1 cellular context compared by ENCODE assay signal in genomic region chr12:94676922-94677321, GRCh38.
TF ChIP-seq lines count a peak whose summit lies in the region.

No MANE protein-coding gene starts in this region.

TF ChIP-seq in GM23338, 12 proteins besides CTCF, POLR2A, EP300 and RAD21 (continued from another document):
- TF ChIP-seq, protein P1, sequence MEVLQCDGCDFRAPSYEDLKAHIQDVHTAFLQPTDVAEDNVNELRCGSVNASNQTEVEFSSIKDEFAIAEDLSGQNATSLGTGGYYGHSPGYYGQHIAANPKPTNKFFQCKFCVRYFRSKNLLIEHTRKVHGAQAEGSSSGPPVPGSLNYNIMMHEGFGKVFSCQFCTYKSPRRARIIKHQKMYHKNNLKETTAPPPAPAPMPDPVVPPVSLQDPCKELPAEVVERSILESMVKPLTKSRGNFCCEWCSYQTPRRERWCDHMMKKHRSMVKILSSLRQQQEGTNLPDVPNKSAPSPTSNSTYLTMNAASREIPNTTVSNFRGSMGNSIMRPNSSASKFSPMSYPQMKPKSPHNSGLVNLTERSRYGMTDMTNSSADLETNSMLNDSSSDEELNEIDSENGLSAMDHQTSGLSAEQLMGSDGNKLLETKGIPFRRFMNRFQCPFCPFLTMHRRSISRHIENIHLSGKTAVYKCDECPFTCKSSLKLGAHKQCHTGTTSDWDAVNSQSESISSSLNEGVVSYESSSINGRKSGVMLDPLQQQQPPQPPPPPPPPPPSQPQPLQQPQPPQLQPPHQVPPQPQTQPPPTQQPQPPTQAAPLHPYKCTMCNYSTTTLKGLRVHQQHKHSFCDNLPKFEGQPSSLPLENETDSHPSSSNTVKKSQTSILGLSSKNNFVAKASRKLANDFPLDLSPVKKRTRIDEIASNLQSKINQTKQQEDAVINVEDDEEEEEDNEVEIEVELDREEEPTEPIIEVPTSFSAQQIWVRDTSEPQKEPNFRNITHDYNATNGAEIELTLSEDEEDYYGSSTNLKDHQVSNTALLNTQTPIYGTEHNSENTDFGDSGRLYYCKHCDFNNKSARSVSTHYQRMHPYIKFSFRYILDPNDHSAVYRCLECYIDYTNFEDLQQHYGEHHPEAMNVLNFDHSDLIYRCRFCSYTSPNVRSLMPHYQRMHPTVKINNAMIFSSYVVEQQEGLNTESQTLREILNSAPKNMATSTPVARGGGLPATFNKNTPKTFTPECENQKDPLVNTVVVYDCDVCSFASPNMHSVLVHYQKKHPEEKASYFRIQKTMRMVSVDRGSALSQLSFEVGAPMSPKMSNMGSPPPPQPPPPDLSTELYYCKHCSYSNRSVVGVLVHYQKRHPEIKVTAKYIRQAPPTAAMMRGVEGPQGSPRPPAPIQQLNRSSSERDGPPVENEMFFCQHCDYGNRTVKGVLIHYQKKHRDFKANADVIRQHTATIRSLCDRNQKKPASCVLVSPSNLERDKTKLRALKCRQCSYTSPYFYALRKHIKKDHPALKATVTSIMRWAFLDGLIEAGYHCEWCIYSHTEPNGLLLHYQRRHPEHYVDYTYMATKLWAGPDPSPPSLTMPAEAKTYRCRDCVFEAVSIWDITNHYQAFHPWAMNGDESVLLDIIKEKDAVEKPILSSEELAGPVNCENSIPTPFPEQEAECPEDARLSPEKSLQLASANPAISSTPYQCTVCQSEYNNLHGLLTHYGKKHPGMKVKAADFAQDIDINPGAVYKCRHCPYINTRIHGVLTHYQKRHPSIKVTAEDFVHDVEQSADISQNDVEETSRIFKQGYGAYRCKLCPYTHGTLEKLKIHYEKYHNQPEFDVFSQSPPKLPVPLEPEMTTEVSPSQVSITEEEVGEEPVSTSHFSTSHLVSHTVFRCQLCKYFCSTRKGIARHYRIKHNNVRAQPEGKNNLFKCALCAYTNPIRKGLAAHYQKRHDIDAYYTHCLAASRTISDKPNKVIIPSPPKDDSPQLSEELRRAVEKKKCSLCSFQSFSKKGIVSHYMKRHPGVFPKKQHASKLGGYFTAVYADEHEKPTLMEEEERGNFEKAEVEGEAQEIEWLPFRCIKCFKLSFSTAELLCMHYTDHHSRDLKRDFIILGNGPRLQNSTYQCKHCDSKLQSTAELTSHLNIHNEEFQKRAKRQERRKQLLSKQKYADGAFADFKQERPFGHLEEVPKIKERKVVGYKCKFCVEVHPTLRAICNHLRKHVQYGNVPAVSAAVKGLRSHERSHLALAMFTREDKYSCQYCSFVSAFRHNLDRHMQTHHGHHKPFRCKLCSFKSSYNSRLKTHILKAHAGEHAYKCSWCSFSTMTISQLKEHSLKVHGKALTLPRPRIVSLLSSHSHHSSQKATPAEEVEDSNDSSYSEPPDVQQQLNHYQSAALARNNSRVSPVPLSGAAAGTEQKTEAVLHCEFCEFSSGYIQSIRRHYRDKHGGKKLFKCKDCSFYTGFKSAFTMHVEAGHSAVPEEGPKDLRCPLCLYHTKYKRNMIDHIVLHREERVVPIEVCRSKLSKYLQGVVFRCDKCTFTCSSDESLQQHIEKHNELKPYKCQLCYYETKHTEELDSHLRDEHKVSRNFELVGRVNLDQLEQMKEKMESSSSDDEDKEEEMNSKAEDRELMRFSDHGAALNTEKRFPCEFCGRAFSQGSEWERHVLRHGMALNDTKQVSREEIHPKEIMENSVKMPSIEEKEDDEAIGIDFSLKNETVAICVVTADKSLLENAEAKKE (CRISPR knock-in tag; IDR thresholded peaks at IDR 0.05) = no peak
- TF ChIP-seq EZH2phosphoT487 (IDR thresholded peaks at IDR 0.05; ENCODE audit: unreplicated experiment) = no peak
- no peak for TF ChIP-seq ZNF114 (CRISPR knock-in tag; IDR thresholded peaks at IDR 0.05)
- no peak for TF ChIP-seq JUNB (IDR thresholded peaks at IDR 0.05; ENCODE audit: unreplicated experiment)
- TF ChIP-seq ETS1 (IDR thresholded peaks at IDR 0.05) = no peak
- TF ChIP-seq ZNF331 (CRISPR knock-in tag; IDR thresholded peaks at IDR 0.05; ENCODE audit: low read depth) = no peak
- TF ChIP-seq EZH2 (IDR thresholded peaks at IDR 0.05; ENCODE audit: low read depth, unreplicated experiment) = no peak
- no peak for TF ChIP-seq STAT1 (IDR thresholded peaks at IDR 0.05; ENCODE audit: unreplicated experiment)
- TF ChIP-seq, protein P2, sequence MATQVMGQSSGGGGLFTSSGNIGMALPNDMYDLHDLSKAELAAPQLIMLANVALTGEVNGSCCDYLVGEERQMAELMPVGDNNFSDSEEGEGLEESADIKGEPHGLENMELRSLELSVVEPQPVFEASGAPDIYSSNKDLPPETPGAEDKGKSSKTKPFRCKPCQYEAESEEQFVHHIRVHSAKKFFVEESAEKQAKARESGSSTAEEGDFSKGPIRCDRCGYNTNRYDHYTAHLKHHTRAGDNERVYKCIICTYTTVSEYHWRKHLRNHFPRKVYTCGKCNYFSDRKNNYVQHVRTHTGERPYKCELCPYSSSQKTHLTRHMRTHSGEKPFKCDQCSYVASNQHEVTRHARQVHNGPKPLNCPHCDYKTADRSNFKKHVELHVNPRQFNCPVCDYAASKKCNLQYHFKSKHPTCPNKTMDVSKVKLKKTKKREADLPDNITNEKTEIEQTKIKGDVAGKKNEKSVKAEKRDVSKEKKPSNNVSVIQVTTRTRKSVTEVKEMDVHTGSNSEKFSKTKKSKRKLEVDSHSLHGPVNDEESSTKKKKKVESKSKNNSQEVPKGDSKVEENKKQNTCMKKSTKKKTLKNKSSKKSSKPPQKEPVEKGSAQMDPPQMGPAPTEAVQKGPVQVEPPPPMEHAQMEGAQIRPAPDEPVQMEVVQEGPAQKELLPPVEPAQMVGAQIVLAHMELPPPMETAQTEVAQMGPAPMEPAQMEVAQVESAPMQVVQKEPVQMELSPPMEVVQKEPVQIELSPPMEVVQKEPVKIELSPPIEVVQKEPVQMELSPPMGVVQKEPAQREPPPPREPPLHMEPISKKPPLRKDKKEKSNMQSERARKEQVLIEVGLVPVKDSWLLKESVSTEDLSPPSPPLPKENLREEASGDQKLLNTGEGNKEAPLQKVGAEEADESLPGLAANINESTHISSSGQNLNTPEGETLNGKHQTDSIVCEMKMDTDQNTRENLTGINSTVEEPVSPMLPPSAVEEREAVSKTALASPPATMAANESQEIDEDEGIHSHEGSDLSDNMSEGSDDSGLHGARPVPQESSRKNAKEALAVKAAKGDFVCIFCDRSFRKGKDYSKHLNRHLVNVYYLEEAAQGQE (IDR thresholded peaks at IDR 0.05; ENCODE audit: unreplicated experiment) = no peak
- no peak for TF ChIP-seq NANOG (IDR thresholded peaks at IDR 0.05; ENCODE audit: borderline replicate concordance)
